ENCODE assay signal across 8 cellular contexts in genomic region chrX:71067727-71068051, GRCh38. TPM values are rescaled to one million over a fixed set of nuclear protein-coding genes. Genes with fewer than 3 reads are reported as not detected.
DNase-seq lines count a peak whose midpoint lies in the region; ATAC-seq and TF ChIP-seq lines count a peak whose summit lies in the region.

No MANE protein-coding gene starts in this region.

- no peaks in the 10 kb centered on the region for H3K9me3 ChIP-seq in heart right ventricle

- peaks cover 0 to 12% (median 5%) of the 10 kb centered on the region in 9 donors for H3K4me1 ChIP-seq in heart right ventricle

- DNase-seq in Right ventricle myocardium superior = no peak
- DNase-seq in Right ventricle myocardium inferior (ENCODE audit: missing footprints) = no peak
- DNase-seq in heart right ventricle = no peak
- no peak for DNase-seq in retinal pigment epithelial cell (ENCODE audit: low read depth)
- no peak for DNase-seq in hepatic stellate cell (ENCODE audit: low spot score)
- no peak for DNase-seq in HUDEP-2 (lab: John Stamatoyannopoulos, UW; ENCODE audit: unreplicated experiment in 76 of 76)

- H3K27me3 ChIP-seq in heart right ventricle = peaks cover 0 to 12% (median 0%) of the 10 kb centered on the region in 7 donors

- no peak for TF ChIP-seq CTCF in VCaP (conservative IDR thresholded peaks at IDR 0.05)
- TF ChIP-seq CTCF in heart right ventricle (IDR thresholded peaks at IDR 0.05) = no peak
- TF ChIP-seq CTCF in retinal pigment epithelial cell (conservative IDR thresholded peaks at IDR 0.05; ENCODE audit: low read depth, low read length) = no peak

- ATAC-seq in Right ventricle myocardium superior (ENCODE audit: poor library complexity) (peak; percentile 3), Right ventricle myocardium inferior (no peak), heart right ventricle (peak in 6 of 8 donors; percentile 1 to 38 (median 10)), HG03039 (IDR thresholded peaks at IDR 0.05; ENCODE audit: unreplicated experiment) (no peak)

- 0 to 1% methylated on average over 11 of the region's 11 CpGs for WGBS in heart right ventricle, 2 donors

- intact Hi-C loops in Right ventricle myocardium superior (cut with DNase I) (no loop called here), Right ventricle myocardium inferior (cut with DNase I) (loop anchor here (1.0 to 2.0 kb wide), 2 partner anchors 27 to 115 kb away; partner anchors contain the start of gene FOXO4), heart right ventricle (cut with DNase I) (loop anchor here in 2 of 10 donors (1.0 to 5.0 kb wide), 2 partner anchors 51 to 115 kb away; partner anchors contain the start of gene MED12 (in 1 of the 2))

- H3K4me3 ChIP-seq in heart right ventricle (peak overlapping the region; percentile 44 to 70 (median 65)), retinal pigment epithelial cell (ENCODE audit: low read length) (peak overlapping the region; percentile 78)

- H3K27ac ChIP-seq in VCaP = peak overlapping the region; percentile 75
- peak overlapping the region; percentile 35 to 88 (median 81) for H3K27ac ChIP-seq in heart right ventricle

- H3K36me3 ChIP-seq in heart right ventricle = peaks cover 0 to 9% (median 0%) of the 10 kb centered on the region in 9 donors

RNA-seq across cellular contexts. Expression of gene SNX12, which starts 0.4 kb away (rescaled TPM):
- total RNA-seq in Right ventricle myocardium superior (45.0 TPM), Right ventricle myocardium inferior (49.5 TPM), heart right ventricle (10 to 100 TPM; 41.5 to 54.0 (median 49.4) TPM)
- 10 to 100 TPM; 22.5 to 36.2 TPM for polyA plus RNA-seq in heart right ventricle

RNA-seq across cellular contexts. Expression of gene FOXO4, which starts 28.0 kb away (rescaled TPM):
- 55.6 TPM for total RNA-seq in Right ventricle myocardium superior
- total RNA-seq in Right ventricle myocardium inferior = 52.7 TPM
- total RNA-seq in heart right ventricle = 10 to 100 TPM; 29.5 to 67.8 (median 37.5) TPM
- 10 to 100 TPM; 12.2 to 21.5 TPM for polyA plus RNA-seq in heart right ventricle

RNA-seq across cellular contexts. Expression of gene CXorf65, which starts 38.9 kb away (rescaled TPM):
- total RNA-seq in Right ventricle myocardium superior = not detected
- total RNA-seq in Right ventricle myocardium inferior = not detected
- total RNA-seq in heart right ventricle = not detected
- polyA plus RNA-seq in heart right ventricle = not detected

RNA-seq across cellular contexts. Expression of gene IL2RG, which starts 43.7 kb away (rescaled TPM):
- total RNA-seq in Right ventricle myocardium superior (0.89 TPM), Right ventricle myocardium inferior (2.8 TPM), heart right ventricle (10 to 100 TPM in 1 of 10 donors, 1 to 10 TPM in 6, under 1 TPM in 3; 0.57 to 15.3 (median 2.0) TPM)
- polyA plus RNA-seq in heart right ventricle = 1 to 10 TPM; 1.3 to 1.7 TPM

RNA-seq across cellular contexts. Expression of gene MED12, which starts 50.7 kb away (rescaled TPM):
- total RNA-seq in Right ventricle myocardium superior (18.3 TPM), Right ventricle myocardium inferior (19.4 TPM), heart right ventricle (10 to 100 TPM; 22.4 to 35.1 (median 28.9) TPM)
- 10 to 100 TPM in 1 of 2 donors, 1 to 10 TPM in 1; 6.1 to 10.8 TPM for polyA plus RNA-seq in heart right ventricle

Comparison
In these comparisons a context has a peak if more than half of its experiments do, and no peak if none do; other contexts are left out.
1. ATAC-seq: peak in Right ventricle myocardium superior (single experiment) and heart right ventricle (6 of 8); none in Right ventricle myocardium inferior (single experiment) and HG03039 (single experiment).